8 cellular contexts compared by ENCODE assay signal in genomic region chr16:19524866-19525723, GRCh38. TPM values are rescaled to one million over a fixed set of nuclear protein-coding genes. Genes with fewer than 3 reads are reported as not detected.
DNase-seq lines count a peak whose midpoint lies in the region; ATAC-seq, FAIRE-seq and TF ChIP-seq lines count a peak whose summit lies in the region.

No MANE protein-coding gene starts in this region.

- no peak overlapping the region for H3K27ac ChIP-seq in PC-3 (ENCODE audit: low read length)
- peak overlapping the region; percentile 67 for H3K27ac ChIP-seq in effector memory CD4-positive, alpha-beta T cell (ENCODE audit: insufficient read depth, low read length, poor library complexity, severe bottlenecking)

- DNase-seq in T-helper 1 cell = no peak
- DNase-seq in PC-3 = no peak
- no peak for DNase-seq in effector memory CD4-positive, alpha-beta T cell
- no peak for DNase-seq in natural killer cell
- no peak for DNase-seq in H54 (ENCODE audit: insufficient read length, low spot score)
- DNase-seq in NCI-H1694 treated with DMSO at 0.1 percent for 48 hours (lab: John Stamatoyannopoulos, UW) = no peak

- no peaks in the 10 kb centered on the region for H3K9me3 ChIP-seq in PC-3 (ENCODE audit: low read length)
- H3K9me3 ChIP-seq in effector memory CD4-positive, alpha-beta T cell (ENCODE audit: control insufficient read depth, low read length) = no peaks in the 10 kb centered on the region

- peaks cover 8% of the 10 kb centered on the region for H3K36me3 Mint-ChIP-seq in T-helper 1 cell treated with Interleukin-12 subunit alpha and Interleukin-12 subunit beta and Interleukin-4 antibody, amounts not matched to agents 30 μg/mL and 1 μg/mL, for 36 hours (ENCODE audit: low read depth)
- H3K36me3 Mint-ChIP-seq in natural killer cell = peaks cover 6% of the 10 kb centered on the region

- H3F3A ChIP-seq in PC-3 (ENCODE audit: low read length, unreplicated experiment) = no peaks in the 10 kb centered on the region

- no peaks in the 10 kb centered on the region for H3K9me3 Mint-ChIP-seq in T-helper 1 cell treated with Interleukin-12 subunit alpha and Interleukin-12 subunit beta and Interleukin-4 antibody, amounts not matched to agents 30 μg/mL and 1 μg/mL, for 36 hours
- no peaks in the 10 kb centered on the region for H3K9me3 Mint-ChIP-seq in natural killer cell

- H2AFZ ChIP-seq in PC-3 (ENCODE audit: low read length) = peak overlapping the region; percentile 91

- intact Hi-C loops in PC-3 (cut with micrococcal nuclease) (loop anchor here (5.0 kb wide), 1 partner anchor 32 kb away; the partner anchor contains the start of gene VPS35L), natural killer cell (cut with micrococcal nuclease) (no loop called here)

- ATAC-seq in PC-3 = no peak
- no peak for ATAC-seq in natural killer cell
- no peak for ATAC-seq in HG03460 (IDR thresholded peaks at IDR 0.05; ENCODE audit: unreplicated experiment)

- TF ChIP-seq POLR2A in H54 (IDR thresholded peaks at IDR 0.05; ENCODE audit: low read depth, low read length) = no peak

- H3K36me3 ChIP-seq in PC-3 (ENCODE audit: low read depth, low read length) = peaks cover 9% of the 10 kb centered on the region; the same call in 1 of the 2 replicates
- peaks cover 8% of the 10 kb centered on the region for H3K36me3 ChIP-seq in effector memory CD4-positive, alpha-beta T cell (ENCODE audit: control insufficient read depth, insufficient read depth, low read length)

- H3K9me2 ChIP-seq in PC-3 (replicated peaks; ENCODE audit: low read length) = no peaks in the 10 kb centered on the region

- no peak for FAIRE-seq in H54 (lab: Jason Lieb, UNC)

- TSS peak; percentile 13 for BruUV-seq in PC-3 (replicated peaks; lab: Mats Ljungman, UMichigan)

- peaks cover 47% of the 10 kb centered on the region for H3K79me2 ChIP-seq in PC-3 (ENCODE audit: low read length)

- peak overlapping the region; percentile 88 for H3K4me2 ChIP-seq in PC-3 (ENCODE audit: low read length)

- CTCF ChIA-PET in PC-3 (lab: Charles Lee) = no interaction called here

- no peaks in the 10 kb centered on the region for H4K20me1 ChIP-seq in PC-3 (ENCODE audit: low read length)

- H3K4me1 ChIP-seq in PC-3 (ENCODE audit: insufficient read depth, low read length) = peaks cover 31% of the 10 kb centered on the region
- H3K4me1 ChIP-seq in effector memory CD4-positive, alpha-beta T cell (ENCODE audit: control insufficient read depth, insufficient read depth, low read length, poor library complexity, severe bottlenecking) = peaks cover 21% of the 10 kb centered on the region

- TF ChIP-seq CTCF in PC-3 (conservative IDR thresholded peaks at IDR 0.05; ENCODE audit: low read depth, low read length) = no peak
- TF ChIP-seq CTCF in natural killer cell (IDR thresholded peaks at IDR 0.05) = no peak

- H3K9ac ChIP-seq in PC-3 (ENCODE audit: low read length) = peak overlapping the region; percentile 84

- peaks cover 42% of the 10 kb centered on the region for H3K4me1 Mint-ChIP-seq in T-helper 1 cell treated with Interleukin-12 subunit alpha and Interleukin-12 subunit beta and Interleukin-4 antibody, amounts not matched to agents 30 μg/mL and 1 μg/mL, for 36 hours (ENCODE audit: low read depth)
- H3K4me1 Mint-ChIP-seq in natural killer cell = peaks cover 42 to 48% of the 10 kb centered on the region in 2 donors

- no peaks in the 10 kb centered on the region for H3K27me3 Mint-ChIP-seq in T-helper 1 cell treated with Interleukin-12 subunit alpha and Interleukin-12 subunit beta and Interleukin-4 antibody, amounts not matched to agents 30 μg/mL and 1 μg/mL, for 36 hours (ENCODE audit: low read depth)
- no peaks in the 10 kb centered on the region for H3K27me3 Mint-ChIP-seq in natural killer cell (ENCODE audit: low read depth in 2 of 2)

- POLR2A ChIA-PET in PC-3 (lab: Charles Lee; ENCODE audit: unreplicated experiment) = no interaction called here

- peak overlapping the region; percentile 93 for H3K4me3 ChIP-seq in PC-3 (ENCODE audit: low read length)
- H3K4me3 ChIP-seq in effector memory CD4-positive, alpha-beta T cell (ENCODE audit: insufficient read depth, low read depth, low read length, poor library complexity, severe bottlenecking) = peak overlapping the region; percentile 98

- peak overlapping the region; percentile 93 for H3K27ac Mint-ChIP-seq in T-helper 1 cell treated with Interleukin-12 subunit alpha and Interleukin-12 subunit beta and Interleukin-4 antibody, amounts not matched to agents 30 μg/mL and 1 μg/mL, for 36 hours
- peak overlapping the region; percentile 88 to 93 for H3K27ac Mint-ChIP-seq in natural killer cell

- H3K4me3 Mint-ChIP-seq in T-helper 1 cell treated with Interleukin-12 subunit alpha and Interleukin-12 subunit beta and Interleukin-4 antibody, amounts not matched to agents 30 μg/mL and 1 μg/mL, for 36 hours = peak overlapping the region; percentile 95
- H3K4me3 Mint-ChIP-seq in natural killer cell = peak overlapping the region; percentile 99

- H3K27me3 ChIP-seq in PC-3 (ENCODE audit: low read length) = no peaks in the 10 kb centered on the region
- no peaks in the 10 kb centered on the region for H3K27me3 ChIP-seq in effector memory CD4-positive, alpha-beta T cell (replicated peaks; ENCODE audit: control insufficient read depth, insufficient read depth, low read length, poor library complexity, severe bottlenecking)

RNA-seq across cellular contexts. Expression of gene CCP110, which starts 1.4 kb away (rescaled TPM):
- total RNA-seq in PC-3 (2014; rRNA removed) (5.4 and 10.0 TPM in 2 replicates), natural killer cell (10 to 100 TPM; 14.1 to 18.0 (median 17.5) TPM)

RNA-seq across cellular contexts. Expression of gene GDE1, which starts 3.2 kb away (rescaled TPM):
- 45.6 and 50.7 TPM in 2 replicates for total RNA-seq in PC-3 (2014; rRNA removed)
- 10 to 100 TPM; 35.5 to 40.4 (median 35.9) TPM for total RNA-seq in natural killer cell

RNA-seq across cellular contexts. Expression of gene VPS35L, which starts 30.4 kb away (rescaled TPM):
- total RNA-seq in PC-3 (2014; rRNA removed) (2.9 and 9.1 TPM in 2 replicates), natural killer cell (10 to 100 TPM; 37.4 to 53.5 (median 44.4) TPM)
